Comparison of ENCODE assay signal across 22 cellular contexts in genomic region chr5:138833726-138834480, GRCh38. TPM values are rescaled to one million over a fixed set of nuclear protein-coding genes. Genes with fewer than 3 reads are reported as not detected.
"Had no signal": no experiment of that assay in that cellular context is flagged by ENCODE, and none has a peak within 500 bp of the region (broad histone marks: within the 10 kb centered on the region; RNA-seq: fewer than 3 reads in every experiment).

No MANE protein-coding gene starts in this region.

- H3K4me2 ChIP-seq: smooth muscle cell had no signal

- H3K27ac ChIP-seq: gastrocnemius medialis, heart left ventricle, lower lobe of right lung, neutrophil, pancreas, right lobe of liver, thoracic aorta, upper lobe of right lung had no signal

- H3K36me3 ChIP-seq: neutrophil, thoracic aorta had no signal

- H3K4me1 ChIP-seq: pancreas, right lobe of liver, upper lobe of right lung had no signal

- H3K9me3 ChIP-seq: gastrocnemius medialis, heart left ventricle, lower lobe of right lung, neutrophil, pancreas, right lobe of liver, thoracic aorta, upper lobe of right lung had no signal

- ATAC-seq: activated T-cell treated with anti-CD3 and anti-CD28 coated beads, Interleukin-2, amount 50 U/mL, for 4 hours; esophagus mucosa; gastrocnemius medialis; left cardiac atrium; natural killer cell treated with Interleukin-12 subunit alpha and Interleukin-12 subunit beta and Interleukin-15 and Interleukin-18, amount 100 ng/mL, for 72 hours; pancreas; right lobe of liver had no signal

- H3K4me3 ChIP-seq: gastrocnemius medialis, heart left ventricle, lower lobe of right lung, pancreas, right lobe of liver, smooth muscle cell, thoracic aorta, upper lobe of right lung had no signal

- H3K27me3 ChIP-seq: gastrocnemius medialis, heart left ventricle, neutrophil, pancreas, right lobe of liver, upper lobe of right lung had no signal

- DNase-seq: activated CD4-positive, alpha-beta T cell treated with anti-CD3 and anti-CD28 coated beads, Interleukin-2, amount 10 ng/mL, durations not matched to agents 24 days and 14 days; activated CD8-positive, alpha-beta memory T cell treated with anti-CD3 and anti-CD28 coated beads, Interleukin-2, amount 50 U/mL, for 4 hours; activated naive CD4-positive, alpha-beta T cell treated with anti-CD3 and anti-CD28 coated beads, Interleukin-2, amount 10 ng/mL, durations not matched to agents 7 days and 5 days; activated T-cell treated with anti-CD3 and anti-CD28 coated beads, Interleukin-2, amount 50 U/mL, for 4 hours; aorta; effector CD4-positive, alpha-beta T cell; gastrocnemius medialis; heart left ventricle; left cardiac atrium; lower lobe of right lung; pancreas; right lobe of liver; stimulated activated CD4-positive, alpha-beta T cell treated with anti-CD3 and anti-CD28 coated beads, Interleukin-4, amount 100 ng/mL, for 1 hour; T-helper 1 cell; T-helper 9 cell; upper lobe of right lung had no signal

RNA-seq across cellular contexts. Expression of gene LRRTM2, which starts 41.2 kb away (rescaled TPM):
- total RNA-seq: bronchial epithelial cell had no signal
